ENCODE assay signal across 1 cellular context in the genomic region with DNA sequence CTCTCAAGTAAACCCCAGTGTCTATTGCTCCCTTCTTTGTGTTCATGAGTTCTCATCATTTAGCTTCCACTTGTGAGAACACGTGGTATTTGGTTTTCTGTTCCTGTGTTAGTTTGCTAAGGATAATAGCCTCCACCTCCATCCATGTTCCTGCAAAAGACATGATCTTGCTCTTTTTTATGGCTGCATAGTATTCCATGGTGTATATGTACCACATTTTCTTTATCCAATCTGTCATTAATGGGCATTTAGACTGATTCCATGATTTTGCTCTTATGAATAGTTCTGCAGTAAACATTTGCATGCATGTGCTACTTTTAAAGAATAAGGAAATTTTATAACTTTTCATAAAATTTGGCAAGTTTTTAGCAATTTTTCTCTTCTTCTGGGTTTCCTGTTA.
A peak's percentile ranks its signal among the peaks of the same experiment; 100 is the strongest.
TF ChIP-seq lines count a peak whose summit lies in the region.

No MANE protein-coding gene starts in this region.

TF ChIP-seq in HEK293, 187 proteins besides CTCF, POLR2A, EP300 and RAD21 (continued from another document):
- TF ChIP-seq ZNF146 (tag by site-specific recombination; IDR thresholded peaks at IDR 0.05), result peak; percentile 94
